In the genomic region with DNA sequence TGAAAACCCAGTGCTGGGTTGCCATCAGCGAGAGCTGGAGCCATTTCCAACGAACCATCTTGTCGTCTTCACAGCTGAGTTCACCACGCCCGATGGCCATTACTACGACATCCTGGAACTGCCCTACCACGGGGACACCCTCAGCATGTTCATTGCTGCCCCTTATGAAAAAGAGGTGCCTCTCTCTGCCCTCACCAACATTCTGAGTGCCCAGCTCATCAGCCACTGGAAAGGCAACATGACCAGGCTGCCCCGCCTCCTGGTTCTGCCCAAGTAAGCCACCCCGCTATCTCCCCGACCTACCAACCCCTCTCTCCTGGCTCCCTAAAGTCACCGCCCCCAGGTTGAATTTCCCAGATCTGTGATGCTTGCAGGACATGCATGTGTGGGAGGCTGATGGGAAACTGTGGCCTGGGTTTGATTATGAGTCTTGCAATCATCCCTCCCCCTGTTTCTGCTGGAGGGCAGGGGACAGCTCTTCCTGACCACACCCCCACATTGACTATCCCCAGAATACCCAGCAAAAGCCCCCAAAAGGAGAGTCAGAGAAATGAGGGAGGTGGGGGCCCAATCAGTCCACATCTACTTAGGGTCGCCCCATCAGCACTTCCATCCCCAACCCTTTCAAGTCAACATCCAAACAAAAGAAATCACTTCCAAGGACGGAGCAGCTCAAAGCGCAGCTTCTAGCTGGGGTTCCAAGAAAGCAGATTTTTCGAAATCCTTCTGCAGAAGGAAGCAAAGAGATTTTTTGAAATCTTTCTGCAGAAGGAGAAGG, we compare ENCODE assay signal across 17 cellular contexts. TPM values are rescaled to one million over a fixed set of nuclear protein-coding genes. Genes with fewer than 3 reads are reported as not detected.
DNase-seq lines count a peak whose midpoint lies in the region; ATAC-seq and TF ChIP-seq lines count a peak whose summit lies in the region.
"Had no signal": no experiment of that assay in that cellular context is flagged by ENCODE, and none has a peak within 500 bp of the region (broad histone marks: within the 10 kb centered on the region; RNA-seq: fewer than 3 reads in every experiment).

No MANE protein-coding gene starts in this region.

- H3K9me3 ChIP-seq in adipocyte (ENCODE audit: control insufficient read depth, low read length) (no peaks in the 10 kb centered on the region), smooth muscle cell (replicated peaks; ENCODE audit: low read depth) (no peaks in the 10 kb centered on the region)
- H3K9me3 ChIP-seq: sigmoid colon had no signal

- H3K4me2 ChIP-seq in smooth muscle cell = peak overlapping the region; percentile 64

- H3K27ac ChIP-seq in smooth muscle cell (ENCODE audit: low read depth) = peak overlapping the region; percentile 93
- H3K27ac ChIP-seq: sigmoid colon, VCaP had no signal

- H3F3A ChIP-seq in smooth muscle cell (ENCODE audit: low read depth) = peaks cover 60% of the 10 kb centered on the region

- DNase-seq in HCEC 1CT = peak; percentile 39
- no peak for DNase-seq in adipocyte (ENCODE audit: low read depth)
- DNase-seq in fibroblast of pulmonary artery (ENCODE audit: low read depth) = peak; percentile 70
- no peak for DNase-seq in smooth muscle cell (lab: John Stamatoyannopoulos, UW; ENCODE audit: unreplicated experiment)
- DNase-seq in amniotic stem cell (lab: John Stamatoyannopoulos, UW) = no peak
- no peak for DNase-seq in NCI-H526 (lab: John Stamatoyannopoulos, UW)
- DNase-seq: activated naive CD8-positive, alpha-beta T cell treated with anti-CD3 and anti-CD28 coated beads, Interleukin-2, amount 10 ng/mL, durations not matched to agents 7 days and 5 days; dorsolateral prefrontal cortex; NCI-H510A treated with DMSO at 0.1 percent for 48 hours; sigmoid colon had no signal

- peaks cover 44% of the 10 kb centered on the region for H4K20me1 ChIP-seq in smooth muscle cell (ENCODE audit: low read depth)

- peaks cover 72% of the 10 kb centered on the region for H3K36me3 ChIP-seq in adipocyte (ENCODE audit: control insufficient read depth, insufficient read depth, low read length, severe bottlenecking)
- peaks cover 6% of the 10 kb centered on the region for H3K36me3 ChIP-seq in smooth muscle cell (ENCODE audit: low read depth)

- no peaks in the 10 kb centered on the region for H3K27me3 ChIP-seq in adipocyte (replicated peaks; ENCODE audit: control insufficient read depth, insufficient read depth, low read length)
- no peaks in the 10 kb centered on the region for H3K27me3 ChIP-seq in smooth muscle cell (ENCODE audit: low read depth)
- H3K27me3 ChIP-seq: sigmoid colon had no signal

- H2AFZ ChIP-seq in smooth muscle cell (ENCODE audit: low read depth) = no peak overlapping the region

- H3K9ac ChIP-seq in adipocyte (ENCODE audit: low read length) (peak overlapping the region; percentile 24), smooth muscle cell (ENCODE audit: low read depth) (no peak overlapping the region)

- no peaks in the 10 kb centered on the region for H3K79me2 ChIP-seq in smooth muscle cell (ENCODE audit: low read depth)

- no peak for TF ChIP-seq CTCF in fibroblast of pulmonary artery (IDR thresholded peaks at IDR 0.05; ENCODE audit: low read length, missing control alignments)
- TF ChIP-seq CTCF in smooth muscle cell (IDR thresholded peaks at IDR 0.05; ENCODE audit: borderline replicate concordance, insufficient read depth, poor library complexity, severe bottlenecking) = no peak

- no peak for ATAC-seq in HG02623 (IDR thresholded peaks at IDR 0.05; ENCODE audit: unreplicated experiment)
- ATAC-seq: Right ventricle myocardium inferior had no signal

- 80% methylated on average over 15 of the region's 15 CpGs for whole genome bisulfite sequencing in smooth muscle cell (ENCODE audit: low lambda C conversion rate)

- H3K4me3 ChIP-seq in adipocyte (ENCODE audit: low read length) (no peak overlapping the region), fibroblast of pulmonary artery (replicated peaks; ENCODE audit: low read depth, low read length) (peak overlapping the region; percentile 42), smooth muscle cell (no peak overlapping the region)
- H3K4me3 ChIP-seq: dorsolateral prefrontal cortex, sigmoid colon had no signal

- peaks cover 37% of the 10 kb centered on the region for H3K4me1 ChIP-seq in adipocyte (ENCODE audit: control insufficient read depth, insufficient read depth, low read length)
- peaks cover 21% of the 10 kb centered on the region for H3K4me1 ChIP-seq in smooth muscle cell (ENCODE audit: low read depth)

RNA-seq across cellular contexts. Expression of gene SERPINE1, which starts 6.9 kb away (rescaled TPM):
- 387 and 435 TPM in 2 replicates for total RNA-seq in smooth muscle cell
- 460 and 495 TPM in 2 replicates for polyA plus RNA-seq in smooth muscle cell

RNA-seq across cellular contexts. Expression of gene AP1S1, which starts 20.5 kb away (rescaled TPM):
- 104 and 105 TPM in 2 replicates for total RNA-seq in smooth muscle cell
- 44.0 and 51.2 TPM in 2 replicates for polyA plus RNA-seq in smooth muscle cell

RNA-seq across cellular contexts. Expression of gene VGF, which starts 31.6 kb away (rescaled TPM):
- 0.85 TPM in 1 of 2 replicates, not detected in the other for total RNA-seq in smooth muscle cell
- 0.20 and 0.25 TPM in 2 replicates for polyA plus RNA-seq in smooth muscle cell
- total RNA-seq: myocyte, Right ventricle myocardium inferior, subcutaneous adipose tissue had no signal

RNA-seq across cellular contexts. Expression of gene NAT16, which starts 46.3 kb away (rescaled TPM):
- total RNA-seq in smooth muscle cell = not detected in 2 replicates
- polyA plus RNA-seq in smooth muscle cell = not detected in 2 replicates
- total RNA-seq: activated naive CD8-positive, alpha-beta T cell treated with anti-CD3 and anti-CD28 coated beads, Interleukin-2, amount 10 ng/mL, durations not matched to agents 7 days and 5 days; HT1080; kidney epithelial cell; myocyte; Right ventricle myocardium inferior; sigmoid colon; subcutaneous adipose tissue had no signal

RNA-seq across cellular contexts. Expression of gene TRIM56, which starts 48.5 kb away (rescaled TPM):
- 2.5 and 5.4 TPM in 2 replicates for total RNA-seq in smooth muscle cell
- polyA plus RNA-seq in smooth muscle cell = 11.0 and 11.2 TPM in 2 replicates

Comparison
In these comparisons a context has a peak if more than half of its experiments do, and no peak if none do; other contexts are left out.
1. DNase-seq: peak in HCEC 1CT (single experiment) and fibroblast of pulmonary artery (single experiment); none in adipocyte (single experiment), smooth muscle cell (single experiment), amniotic stem cell (single experiment) and NCI-H526 (0 of 2).